ENCODE assay signal across 31 cellular contexts in the genomic region with DNA sequence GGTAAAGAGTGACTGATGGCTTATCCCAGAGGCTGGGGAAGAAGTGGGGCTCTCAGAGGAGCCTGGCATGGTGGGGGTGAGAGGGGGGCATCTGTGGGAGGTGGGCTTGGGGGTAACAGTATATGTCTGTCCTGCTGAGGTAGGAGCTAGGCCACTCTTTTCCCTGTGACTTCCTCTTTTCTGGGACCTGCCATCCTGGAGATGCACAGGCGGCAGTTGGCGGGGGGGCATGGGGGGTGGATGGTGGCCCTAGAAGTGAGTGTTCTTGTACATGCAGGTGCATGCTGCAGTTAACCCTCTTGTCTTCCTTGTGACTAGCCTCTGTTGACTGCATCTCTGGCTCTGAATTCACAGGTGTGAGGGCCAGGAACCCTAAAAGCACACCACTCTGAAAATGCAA.
"Had no signal": no experiment of that assay in that cellular context is flagged by ENCODE, and none has a peak within 500 bp of the region (broad histone marks: within the 10 kb centered on the region; RNA-seq: fewer than 3 reads in every experiment).

No MANE protein-coding gene starts in this region.

- FAIRE-seq: colon had no signal

- H3K4me3 ChIP-seq: adrenal gland, body of pancreas, esophagus muscularis mucosa, gastrocnemius medialis, heart left ventricle had no signal

- H3K9me3 ChIP-seq: adrenal gland, body of pancreas, esophagus muscularis mucosa, gastrocnemius medialis had no signal

- H3K27me3 ChIP-seq: adrenal gland, body of pancreas, foreskin keratinocyte, heart left ventricle had no signal

- H3K4me1 ChIP-seq: adrenal gland, esophagus muscularis mucosa, foreskin keratinocyte, gastrocnemius medialis had no signal

- H3K36me3 ChIP-seq: adrenal gland, esophagus muscularis mucosa, gastrocnemius medialis, heart left ventricle had no signal

- ATAC-seq: activated CD8-positive, alpha-beta T cell treated with anti-CD3 and anti-CD28 coated beads for 36 hours; activated naive CD8-positive, alpha-beta T cell treated with anti-CD3 and anti-CD28 coated beads, Interleukin-2, amount 50 U/mL, for 24 hours; body of pancreas; effector memory CD8-positive, alpha-beta T cell; foreskin keratinocyte; gastrocnemius medialis; heart left ventricle; T-helper 17 cell; WTC11 had no signal

- DNase-seq: activated CD4-positive, alpha-beta T cell treated with anti-CD3 and anti-CD28 coated beads for 48 hours; activated CD4-positive, alpha-beta T cell treated with anti-CD3 and anti-CD28 coated beads, Interleukin-2, amount 50 U/mL, for 1 hour; activated CD4-positive, alpha-beta T cell treated with anti-CD3 and anti-CD28 coated beads, Interleukin-2, amount 50 U/mL, for 48 hours; activated CD8-positive, alpha-beta memory T cell treated with anti-CD3 and anti-CD28 coated beads for 24 hours; activated CD8-positive, alpha-beta T cell treated with anti-CD3 and anti-CD28 coated beads for 36 hours; activated effector memory CD4-positive, alpha-beta T cell treated with anti-CD3 and anti-CD28 coated beads, Interleukin-2, amount 50 U/mL, for 16 hours; activated naive CD4-positive, alpha-beta T cell treated with anti-CD3 and anti-CD28 coated beads for 36 hours; activated naive CD8-positive, alpha-beta T cell treated with anti-CD3 and anti-CD28 coated beads for 36 hours; activated naive CD8-positive, alpha-beta T cell treated with anti-CD3 and anti-CD28 coated beads, Interleukin-2, amount 50 U/mL, for 24 hours; activated T-cell treated with anti-CD3 and anti-CD28 coated beads, Interleukin-2, amount 50 U/mL, for 1 hour; activated T-cell treated with anti-CD3 and anti-CD28 coated beads, Interleukin-2, amount 50 U/mL, for 48 hours; adrenal gland; amygdala; aorta; body of pancreas; caudate nucleus; cortex of kidney; dermis blood vessel endothelial cell; effector CD4-positive, alpha-beta T cell; effector memory CD8-positive, alpha-beta T cell; erythroblast; foreskin keratinocyte; gastrocnemius medialis; glutamatergic neuron; heart left ventricle; T-helper 17 cell; T1000 had no signal

- H3K27ac ChIP-seq: adrenal gland, body of pancreas, esophagus muscularis mucosa, foreskin keratinocyte, gastrocnemius medialis, heart left ventricle, VCaP had no signal
